8 cellular contexts compared by ENCODE assay signal in genomic region chr3:141452045-141452444, GRCh38. TPM values are rescaled to one million over a fixed set of nuclear protein-coding genes. Genes with fewer than 3 reads are reported as not detected.
A peak's percentile ranks its signal among the peaks of the same experiment; 100 is the strongest.
DNase-seq lines count a peak whose midpoint lies in the region; ATAC-seq and TF ChIP-seq lines count a peak whose summit lies in the region.

No MANE protein-coding gene starts in this region.

- DNase-seq in BJ (ENCODE audit: low read depth) (no peak), NCI-H1105 (lab: John Stamatoyannopoulos, UW) (peak; percentile 17), foreskin melanocyte (peak; percentile 66), putamen (ENCODE audit: low spot score) (peak; percentile 39), lower leg skin (ENCODE audit: low spot score in 2 of 2) (no peak)
- DNase-seq in activated CD4-positive, alpha-beta T cell treated with anti-CD3 and anti-CD28 coated beads, Interleukin-2, amount 50 U/mL, for 1 hour = peak; percentile 19

- peak; percentile 71 for TF ChIP-seq CTCF in BJ (IDR thresholded peaks at IDR 0.05; ENCODE audit: insufficient read depth, low read depth, low read length)
- TF ChIP-seq CTCF in GM12873 (IDR thresholded peaks at IDR 0.05; ENCODE audit: insufficient read depth, low read depth, low read length, missing control alignments) = peak; percentile 80
- no peak for TF ChIP-seq CTCF in lower leg skin (IDR thresholded peaks at IDR 0.05)

- TF ChIP-seq POLR2A in lower leg skin (IDR thresholded peaks at IDR 0.05) = no peak

- H3K4me3 ChIP-seq in BJ (ENCODE audit: low read depth, low read length) (no peak overlapping the region), lower leg skin (ENCODE audit: low read depth, poor library complexity, severe bottlenecking) (no peak overlapping the region)

- intact Hi-C loops in lower leg skin (cut with DNase I; ENCODE audit: low total_unique reads) = no loop called here

- CTCF ChIA-PET in BJ (lab: Yijun Ruan, JAX) = interaction anchor here (0.6 to 12.6 kb wide), 20 partner anchors 11 to 220 kb away, joined by 3 to 282 read pairs (median 4); partner anchors contain the start of genes PXYLP1 and ZBTB38

- POLR2A ChIA-PET in BJ (lab: Charles Lee) = interaction anchor here (0.7 to 1.0 kb wide), 3 partner anchors 10 to 140 kb away, joined by 3 to 4 read pairs (median 3); no protein-coding TSS in a partner anchor

- H3K27me3 ChIP-seq in BJ (ENCODE audit: control insufficient read depth, insufficient read depth, low read length) = no peaks in the 10 kb centered on the region

- peak; percentile 63 for ATAC-seq in HG02588 (IDR thresholded peaks at IDR 0.05; ENCODE audit: unreplicated experiment)

- no peaks in the 10 kb centered on the region for H3K36me3 ChIP-seq in BJ (ENCODE audit: control insufficient read depth, insufficient read depth, low read length)

RNA-seq across cellular contexts. Expression of gene RASA2, which starts 34.8 kb away (rescaled TPM):
- polyA plus RNA-seq in BJ (2011; rRNA removed) = 5.6 and 9.1 TPM in 2 replicates
- 8.1 and 9.7 TPM in 2 replicates for polyA minus RNA-seq in BJ (2011; rRNA and poly(A)+ RNA removed)
- total RNA-seq in lower leg skin = 10 to 100 TPM; 18.7 to 46.2 (median 21.2) TPM

Comparison
In these comparisons a context has a peak if more than half of its experiments do, and no peak if none do; other contexts are left out.
1. DNase-seq: peak in NCI-H1105 (single experiment), activated CD4-positive, alpha-beta T cell treated with anti-CD3 and anti-CD28 coated beads, Interleukin-2, amount 50 U/mL, for 1 hour (single experiment), foreskin melanocyte (single experiment) and putamen (single experiment); none in BJ (single experiment) and lower leg skin (0 of 2).
2. CTCF ChIP-seq: peak in BJ (single experiment) and GM12873 (single experiment); none in lower leg skin (0 of 3).